1 cellular context compared by ENCODE assay signal in the genomic region with DNA sequence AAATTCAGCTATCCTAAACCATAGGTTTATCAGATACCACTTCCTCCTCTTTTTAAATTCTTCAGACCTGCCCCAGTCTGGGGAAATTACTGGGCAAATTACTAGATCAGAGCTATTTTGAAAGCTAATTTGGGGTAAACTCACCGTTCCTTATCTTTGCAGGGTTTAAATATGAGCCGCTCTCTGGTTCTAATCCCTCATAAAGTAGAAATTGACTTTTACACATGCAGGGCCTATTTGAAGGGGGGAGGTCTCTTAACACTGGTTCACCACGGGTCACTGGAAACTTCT.
TF ChIP-seq lines count a peak whose summit lies in the region.

No MANE protein-coding gene starts in this region.

TF ChIP-seq in H1, 55 proteins besides CTCF, POLR2A, EP300 and RAD21:
- no peak for TF ChIP-seq SIX5 (IDR thresholded peaks at IDR 0.05; ENCODE audit: low read depth, low read length)
- TF ChIP-seq BCL11A (IDR thresholded peaks at IDR 0.05; ENCODE audit: low read depth in 2 of 2, low read length in 2 of 2) = no peak
- peak; percentile 1 for TF ChIP-seq EZH2 (IDR thresholded peaks at IDR 0.05; ENCODE audit: low read depth, low read length, severe bottlenecking)
TF ChIP-seq in H1: peak in this region for 1.
